In the genomic region with DNA sequence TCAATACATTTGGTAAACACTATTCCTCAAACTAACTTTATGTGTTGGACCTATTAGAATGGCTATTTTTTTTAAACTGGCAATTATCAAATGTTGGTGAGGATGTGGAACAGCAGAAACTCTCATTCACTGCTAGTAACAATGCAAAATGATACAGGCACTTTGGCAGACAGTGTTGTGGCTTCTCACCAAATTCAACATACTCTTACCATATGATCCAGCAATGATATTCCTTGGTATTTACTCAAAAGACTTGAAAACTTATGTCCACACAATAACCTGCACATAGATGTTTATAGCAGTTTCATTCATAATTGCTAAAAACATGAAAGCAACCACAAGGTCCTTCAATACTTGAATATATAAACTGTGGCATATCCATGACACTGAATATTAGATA, we compare ENCODE assay signal across 7 cellular contexts.
"Had no signal": no experiment of that assay in that cellular context is flagged by ENCODE, and none has a peak within 500 bp of the region (broad histone marks: within the 10 kb centered on the region; RNA-seq: fewer than 3 reads in every experiment).

No MANE protein-coding gene starts in this region.

- FAIRE-seq: H1, H54, HTR-8/SVneo had no signal

- H3K4me2 ChIP-seq: GM23338 had no signal

- H2AFZ ChIP-seq: GM23338 had no signal

- ATAC-seq: GM23338 had no signal

- H3K4me3 ChIP-seq: GM23338 had no signal

- DNase-seq: H9, HCEC 1CT, KBM-7 had no signal
